9 cellular contexts compared by ENCODE assay signal in the genomic region with DNA sequence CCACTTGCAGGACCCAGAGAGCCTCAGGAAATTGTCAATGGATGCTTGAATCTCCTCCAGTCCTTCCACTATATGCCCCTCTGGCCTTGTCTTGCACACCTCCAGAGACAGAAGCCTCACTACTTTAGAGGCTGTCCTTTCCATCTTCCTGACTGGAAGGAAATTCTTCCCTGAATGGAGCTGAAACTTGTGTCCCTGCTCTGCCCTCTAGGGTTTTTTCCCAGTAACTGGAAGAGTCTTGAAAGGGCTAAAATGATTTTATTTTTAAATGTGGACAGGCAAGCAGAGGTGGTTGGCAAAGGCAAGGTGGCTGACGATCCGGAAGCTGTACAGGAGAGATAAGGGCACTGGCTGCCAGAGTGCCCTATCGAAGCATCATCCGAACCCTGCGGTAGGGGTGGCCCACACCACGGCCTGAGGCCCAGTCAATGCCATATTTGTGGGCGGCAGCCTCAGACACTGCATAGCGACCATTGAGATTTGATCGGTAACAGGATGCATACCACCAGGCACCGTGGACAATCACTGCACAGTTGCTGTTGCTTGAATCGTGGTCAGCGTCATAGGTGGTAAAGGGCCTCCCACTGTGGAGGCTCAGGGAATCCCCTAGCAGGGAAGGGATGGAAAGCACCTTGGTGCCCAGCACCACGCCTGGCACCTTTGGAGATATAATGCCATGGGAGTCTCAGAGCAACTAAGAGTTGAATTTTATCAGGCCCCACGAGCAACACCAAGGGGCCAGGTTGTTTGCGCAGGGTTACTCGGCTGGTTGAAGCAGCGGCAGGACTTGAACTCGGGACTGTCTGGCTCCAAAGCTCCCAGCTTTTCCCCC. TPM values are rescaled to one million over a fixed set of nuclear protein-coding genes. Genes with fewer than 3 reads are reported as not detected.
A peak's percentile ranks its signal among the peaks of the same experiment; 100 is the strongest.
DNase-seq lines count a peak whose midpoint lies in the region; ATAC-seq, FAIRE-seq and TF ChIP-seq lines count a peak whose summit lies in the region.
"Had no signal": no experiment of that assay in that cellular context is flagged by ENCODE, and none has a peak within 500 bp of the region (broad histone marks: within the 10 kb centered on the region; RNA-seq: fewer than 3 reads in every experiment).

No MANE protein-coding gene starts in this region.

- no peak overlapping the region for H3K4ac ChIP-seq in mesenchymal stem cell (ENCODE audit: low read depth in 1 of 2, low read length in 2 of 2)

- H3K14ac ChIP-seq in mesenchymal stem cell (ENCODE audit: low read length in 2 of 2), result no peak overlapping the region

- no peaks in the 10 kb centered on the region for H3K9me1 ChIP-seq in K562 (ENCODE audit: control insufficient read depth, insufficient read depth, low read length)

- H4K8ac ChIP-seq in mesenchymal stem cell (ENCODE audit: low read length), result no peak overlapping the region

- H2BK12ac ChIP-seq in mesenchymal stem cell (ENCODE audit: low read length in 2 of 2), result no peak overlapping the region

- H3K79me1 ChIP-seq in mesenchymal stem cell (replicated peaks; ENCODE audit: low read length, poor library complexity, severe bottlenecking), result peaks cover 9% of the 10 kb centered on the region

- no peak overlapping the region for H4K91ac ChIP-seq in mesenchymal stem cell (ENCODE audit: low read length)

- H3K18ac ChIP-seq in mesenchymal stem cell (ENCODE audit: low read depth in 1 of 2, low read length in 2 of 2), result no peak overlapping the region

- no peak overlapping the region for H2BK120ac ChIP-seq in mesenchymal stem cell (ENCODE audit: low read depth, low read length)

- no peak overlapping the region for H2BK15ac ChIP-seq in mesenchymal stem cell (ENCODE audit: low read depth, poor library complexity, severe bottlenecking)

- TF ChIP-seq EP300 in K562 (IDR thresholded peaks at IDR 0.05; ENCODE audit: low read length), result no peak

- H3K27ac ChIP-seq in K562 (ENCODE audit: extremely low read depth, low read depth, low read length) (no peak overlapping the region), mesenchymal stem cell (ENCODE audit: low read length, poor library complexity, severe bottlenecking) (no peak overlapping the region)

- TF ChIP-seq RAD21 in K562 (CRISPR knock-in tag; conservative IDR thresholded peaks at IDR 0.05 in 1 of 2, IDR thresholded peaks at IDR 0.05 in 1 of 2), result peak in 1 of 2 experiments; percentile 40; a peak in 1 of 4 replicates

- H2AK5ac ChIP-seq in mesenchymal stem cell (ENCODE audit: low read length, severe bottlenecking), result no peak overlapping the region

- H3K4me2 ChIP-seq in K562 (ENCODE audit: insufficient read depth, low read length) (no peak overlapping the region), mesenchymal stem cell (ENCODE audit: low read length, poor library complexity, severe bottlenecking) (no peak overlapping the region)

- POLR2A ChIA-PET in BJ (lab: Charles Lee), result no interaction called here
- POLR2A ChIA-PET in K562 (lab: Yijun Ruan, JAX), result interaction anchor here (0.6 to 1.8 kb wide), 5 partner anchors 10 to 890 kb away, joined by 3 to 5 read pairs (median 3); no protein-coding TSS in a partner anchor

- TF ChIP-seq POLR2A in K562 (conservative IDR thresholded peaks at IDR 0.05), result no peak

- H3K9me3 Mint-ChIP-seq in HFFc6, result no peaks in the 10 kb centered on the region

- no peak overlapping the region for H3K23ac ChIP-seq in mesenchymal stem cell (ENCODE audit: low read length in 2 of 2)

- H3K9ac ChIP-seq in K562 (ENCODE audit: insufficient read depth in 1 of 2, low read depth in 2 of 2, low read length in 2 of 2) (peak overlapping the region in 1 of 2 experiments; percentile 62; a peak in 1 of 4 replicates), mesenchymal stem cell (ENCODE audit: low read length) (no peak overlapping the region)

- H3K36me3 ChIP-seq in BJ (ENCODE audit: control insufficient read depth, insufficient read depth, low read length) (no peaks in the 10 kb centered on the region), K562 (ENCODE audit: control insufficient read depth, insufficient read depth, low read length) (no peaks in the 10 kb centered on the region), mesenchymal stem cell (ENCODE audit: control insufficient read depth in 1 of 2, insufficient read depth in 2 of 2, low read depth in 1 of 2, low read length in 2 of 2) (peaks cover 6 to 7% of the 10 kb centered on the region in 2 experiments)

- H3K4me3 ChIP-seq in BJ (ENCODE audit: low read depth, low read length) (no peak overlapping the region), K562 (no peak overlapping the region), mesenchymal stem cell (ENCODE audit: insufficient read depth in 1 of 2, low read depth in 1 of 2, low read length in 2 of 2) (no peak overlapping the region)

- peaks cover 20 to 51% of the 10 kb centered on the region in 2 experiments; a peak in 4 of 5 replicates for H3K4me1 ChIP-seq in K562 (replicated peaks in 1 of 2; ENCODE audit: control insufficient read depth in 2 of 2, insufficient read depth in 2 of 2, low read length in 2 of 2)
- H3K4me1 ChIP-seq in mesenchymal stem cell (ENCODE audit: control insufficient read depth, insufficient read depth, low read depth, low read length), result peaks cover 13% of the 10 kb centered on the region

- peaks cover 30% of the 10 kb centered on the region for H3K4me1 Mint-ChIP-seq in HFFc6 (ENCODE audit: low read depth)

- H2BK5ac ChIP-seq in mesenchymal stem cell (ENCODE audit: low read depth, low read length, poor library complexity, severe bottlenecking), result no peak overlapping the region

- H3K9me3 ChIP-seq in K562 (replicated peaks; ENCODE audit: control insufficient read depth, insufficient read depth, low read depth, low read length), result no peaks in the 10 kb centered on the region
- no peaks in the 10 kb centered on the region for H3K9me3 ChIP-seq in mesenchymal stem cell (ENCODE audit: control insufficient read depth, low read length)

- CTCF ChIA-PET in BJ (lab: Yijun Ruan, JAX), result interaction anchor here (0.8 to 6.1 kb wide), 9 partner anchors 10 to 70 kb away, joined by 3 to 118 read pairs (median 6); partner anchors contain the start of gene CD164L2
- CTCF ChIA-PET in K562 (lab: Yijun Ruan, JAX; ENCODE audit: low intra/inter-chr PET ratio), result interaction anchor here (1.1 to 1.2 kb wide), 2 partner anchors 37 to 267 kb away, joined by 3 read pairs; no protein-coding TSS in a partner anchor

- no peak overlapping the region; the same call in 1 of the 2 replicates for H3K4me3 Mint-ChIP-seq in HFFc6

- BruUV-seq in K562 (replicated peaks; lab: Mats Ljungman, UMichigan), result no TSS peak

- ATAC-seq in K562 (no peak), GM21423 (IDR thresholded peaks at IDR 0.05; ENCODE audit: unreplicated experiment) (no peak), HG03520 (IDR thresholded peaks at IDR 0.05; ENCODE audit: unreplicated experiment) (no peak)

- H3K79me2 ChIP-seq in K562 (ENCODE audit: control insufficient read depth, insufficient read depth, low read length), result no peaks in the 10 kb centered on the region

- in situ Hi-C loops in K562 (cut with MboI), result no loop called here

- no peaks in the 10 kb centered on the region; the same call in 1 of the 2 replicates for H4K20me1 ChIP-seq in K562 (replicated peaks; ENCODE audit: control insufficient read depth, insufficient read depth, low read length)

- WGBS in K562 (ENCODE audit: insufficient coverage, low coverage, missing lambda C conversion rate), result 51% methylated on average over 18 of the region's 18 CpGs
- 91% methylated on average over 18 of the region's 18 CpGs for WGBS in mesenchymal stem cell

- no peak for DNase-seq in BJ (ENCODE audit: low read depth)
- DNase-seq in HFFc6, result peak; percentile 19
- no peak for DNase-seq in K562 (ENCODE audit: extremely low read depth in 1 of 4, low spot score in 3 of 4)
- peak; percentile 55 for DNase-seq in mesenchymal stem cell
- DNase-seq in NCI-H345 treated with DMSO at 0.1 percent for 48 hours (lab: John Stamatoyannopoulos, UW; ENCODE audit: unreplicated experiment), result no peak
- DNase-seq in stimulated activated CD4-positive, alpha-beta T cell treated with anti-CD3 and anti-CD28 coated beads, Interleukin-1b, Interleukin-23, amount 100 ng/mL, for 48 hours, result no peak

- H3K27me3 ChIP-seq in BJ (ENCODE audit: control insufficient read depth, insufficient read depth, low read length) (no peaks in the 10 kb centered on the region), K562 (ENCODE audit: control insufficient read depth in 2 of 2, insufficient read depth in 2 of 2, low read length in 2 of 2) (no peaks in the 10 kb centered on the region), mesenchymal stem cell (ENCODE audit: control insufficient read depth in 1 of 2, insufficient read depth in 1 of 2, low read length in 2 of 2) (peaks cover 0 to 8% of the 10 kb centered on the region in 2 experiments)

- FAIRE-seq in K562 (lab: Jason Lieb, UNC), result no peak
- FAIRE-seq: endometrium had no signal

- H3K27ac Mint-ChIP-seq in HFFc6, result no peak overlapping the region

- intact Hi-C loops in K562 (cut with micrococcal nuclease), result loop anchor here (10.0 kb wide), 1 partner anchor 174 kb away; no protein-coding TSS in a partner anchor

- H3K27me3 Mint-ChIP-seq in HFFc6 (ENCODE audit: insufficient read depth), result peaks cover 4% of the 10 kb centered on the region

- TF ChIP-seq CTCF in BJ (IDR thresholded peaks at IDR 0.05; ENCODE audit: insufficient read depth, low read depth, low read length), result peak; percentile 35
- TF ChIP-seq CTCF in HFFc6 (IDR thresholded peaks at IDR 0.05), result peak; percentile 65
- TF ChIP-seq CTCF in K562 (IDR thresholded peaks at IDR 0.05 in 2 of 3, conservative IDR thresholded peaks at IDR 0.05 in 1 of 3; ENCODE audit: insufficient read depth in 2 of 3, low read depth in 1 of 3, low read length in 3 of 3), result peak in 2 of 3 experiments; percentile 32 to 59; a peak in 3 of 6 replicates

- H3K36me3 Mint-ChIP-seq in HFFc6 (ENCODE audit: low read depth), result no peaks in the 10 kb centered on the region

- no peak overlapping the region for H2AFZ ChIP-seq in K562 (ENCODE audit: low read depth, low read length)
- H2AFZ ChIP-seq in mesenchymal stem cell (ENCODE audit: low read depth, low read length), result no peak overlapping the region

RNA-seq across cellular contexts. Expression of gene MAP3K6, which starts 2.3 kb away (rescaled TPM):
- 9.3 and 18.0 TPM in 2 replicates for polyA plus RNA-seq in BJ (2011; rRNA removed)
- 12.4 and 12.5 TPM in 2 replicates for polyA minus RNA-seq in BJ (2011; rRNA and poly(A)+ RNA removed)
- 10 to 100 TPM; 22.6 to 30.8 (median 27.7) TPM for total RNA-seq in HFFc6 (2021; fragmentation: NEBNext Ultra II Directional; extraction: Animal tissue kit (Norgen Biotek cat#: 25700))
- total RNA-seq in K562 (2011; cell fraction: chromatin; rRNA removed; ENCODE audit: low replicate concordance), result 22.7 and 88.4 TPM in 2 replicates
- 52.5 and 55.4 TPM in 2 replicates for total RNA-seq in K562 (2011; cell fraction: nucleolus; rRNA removed)
- total RNA-seq in K562 (2011; cell fraction: nucleoplasm; rRNA removed), result 27.7 and 28.5 TPM in 2 replicates
- total RNA-seq in K562 (2014; rRNA removed), result 10.1 and 14.7 TPM in 2 replicates
- 5.0 and 6.2 TPM in 2 replicates for total RNA-seq in K562 (2014; rRNA removed; fragmentation: Illumina TruSeq; extraction: Trizol)
- 7.6 and 9.5 TPM in 2 replicates for total RNA-seq in K562 (2015; rRNA removed; fragmentation: Illumina TruSeq; extraction: Trizol)
- 18.1 and 21.9 TPM in 2 replicates for total RNA-seq in K562 (2021)
- 4.7 and 13.2 TPM in 2 replicates for polyA plus RNA-seq in K562 (2011; rRNA removed)
- polyA plus RNA-seq in K562 (2011; cell fraction: cytosol; rRNA removed), result 5.5 and 6.6 TPM in 2 replicates
- polyA plus RNA-seq in K562 (2011; cell fraction: nucleus; rRNA removed), result 101 and 102 TPM in 2 replicates
- 17.8 and 18.2 TPM in 2 replicates for polyA plus RNA-seq in K562 (2012)
- 7.0 and 9.0 TPM in 2 replicates for polyA plus RNA-seq in K562 (2014; fragmentation: Illumina TruSeq; extraction: Trizol)
- 1 to 10 TPM in 1 of 2 experiments, under 1 TPM in 1; 0.99 to 1.5 TPM for polyA plus RNA-seq in K562 (2014; fragmentation: Nextera tagmentation; extraction: Ambion mirVana)
- 8.2 and 12.9 TPM in 2 replicates for polyA plus RNA-seq in K562 (2014; rRNA removed)
- 3.1 and 4.9 TPM in 2 replicates for polyA minus RNA-seq in K562 (2011; rRNA and poly(A)+ RNA removed)
- polyA minus RNA-seq in K562 (2011; cell fraction: cytosol; rRNA and poly(A)+ RNA removed), result 4.8 and 5.1 TPM in 2 replicates
- 15.2 and 17.2 TPM in 2 replicates for polyA minus RNA-seq in K562 (2011; cell fraction: nucleus; rRNA and poly(A)+ RNA removed)
- polyA plus RNA-seq in mesenchymal stem cell (2013, experiment 1 of 2), result 27.2 TPM
- polyA plus RNA-seq in mesenchymal stem cell (2013, experiment 2 of 2), result 28.1 TPM

RNA-seq across cellular contexts. Expression of gene FCN3, which starts 5.5 kb away (rescaled TPM):
- not detected in 2 replicates for polyA plus RNA-seq in BJ (2011; rRNA removed)
- not detected in 2 replicates for polyA minus RNA-seq in BJ (2011; rRNA and poly(A)+ RNA removed)
- not detected for total RNA-seq in HFFc6 (2021; fragmentation: NEBNext Ultra II Directional; extraction: Animal tissue kit (Norgen Biotek cat#: 25700))
- not detected in 2 replicates for total RNA-seq in K562 (2011; cell fraction: chromatin; rRNA removed; ENCODE audit: low replicate concordance)
- not detected in 2 replicates for total RNA-seq in K562 (2011; cell fraction: nucleolus; rRNA removed)
- total RNA-seq in K562 (2011; cell fraction: nucleoplasm; rRNA removed), result not detected in 2 replicates
- total RNA-seq in K562 (2014; rRNA removed), result not detected in 2 replicates
- total RNA-seq in K562 (2014; rRNA removed; fragmentation: Illumina TruSeq; extraction: Trizol), result not detected in 2 replicates
- total RNA-seq in K562 (2015; rRNA removed; fragmentation: Illumina TruSeq; extraction: Trizol), result not detected in 2 replicates
- total RNA-seq in K562 (2021), result 0.31 and 0.49 TPM in 2 replicates
- 0.15 TPM in 1 of 2 replicates, not detected in the other for polyA plus RNA-seq in K562 (2011; rRNA removed)
- polyA plus RNA-seq in K562 (2011; cell fraction: cytosol; rRNA removed), result 0.06 TPM in 1 of 2 replicates, not detected in the other
- polyA plus RNA-seq in K562 (2011; cell fraction: nucleus; rRNA removed), result 0.35 TPM in 1 of 2 replicates, not detected in the other
- polyA plus RNA-seq in K562 (2012), result 0.21 TPM in 1 of 2 replicates, not detected in the other
- polyA plus RNA-seq in K562 (2014; fragmentation: Illumina TruSeq; extraction: Trizol), result not detected in 2 replicates
- polyA plus RNA-seq in K562 (2014; fragmentation: Nextera tagmentation; extraction: Ambion mirVana), result not detected
- polyA plus RNA-seq in K562 (2014; rRNA removed), result not detected in 2 replicates
- polyA minus RNA-seq in K562 (2011; rRNA and poly(A)+ RNA removed), result not detected in 2 replicates
- not detected in 2 replicates for polyA minus RNA-seq in K562 (2011; cell fraction: cytosol; rRNA and poly(A)+ RNA removed)
- not detected in 2 replicates for polyA minus RNA-seq in K562 (2011; cell fraction: nucleus; rRNA and poly(A)+ RNA removed)
- polyA plus RNA-seq in mesenchymal stem cell (2013, experiment 1 of 2), result not detected
- polyA plus RNA-seq in mesenchymal stem cell (2013, experiment 2 of 2), result not detected

RNA-seq across cellular contexts. Expression of gene CD164L2, which starts 14.0 kb away (rescaled TPM):
- polyA plus RNA-seq in BJ (2011; rRNA removed) (not detected in 2 replicates), K562 (2011; rRNA removed) (0.92 and 2.8 TPM in 2 replicates), K562 (2014; fragmentation: Illumina TruSeq; extraction: Trizol) (0.31 and 0.65 TPM in 2 replicates), K562 (2014; fragmentation: Nextera tagmentation; extraction: Ambion mirVana) (under 1 TPM in 1 of 2 experiments, not detected in 1; 0.08 TPM), K562 (2014; rRNA removed) (0.63 and 0.91 TPM in 2 replicates)
- polyA minus RNA-seq in BJ (2011; rRNA and poly(A)+ RNA removed), result not detected in 2 replicates
- not detected for total RNA-seq in HFFc6 (2021; fragmentation: NEBNext Ultra II Directional; extraction: Animal tissue kit (Norgen Biotek cat#: 25700))
- 2.6 and 7.4 TPM in 2 replicates for total RNA-seq in K562 (2011; cell fraction: chromatin; rRNA removed; ENCODE audit: low replicate concordance)
- total RNA-seq in K562 (2011; cell fraction: nucleolus; rRNA removed), result 5.0 and 5.4 TPM in 2 replicates
- 5.1 and 5.8 TPM in 2 replicates for total RNA-seq in K562 (2011; cell fraction: nucleoplasm; rRNA removed)
- total RNA-seq in K562 (2014; rRNA removed) (0.29 and 0.45 TPM in 2 replicates), K562 (2014; rRNA removed; fragmentation: Illumina TruSeq; extraction: Trizol) (0.18 TPM in 1 of 2 replicates, not detected in the other), K562 (2015; rRNA removed; fragmentation: Illumina TruSeq; extraction: Trizol) (0.14 and 0.19 TPM in 2 replicates), K562 (2021) (0.49 and 0.72 TPM in 2 replicates)
- 0.92 and 1.2 TPM in 2 replicates for polyA plus RNA-seq in K562 (2011; cell fraction: cytosol; rRNA removed)
- 15.3 and 19.6 TPM in 2 replicates for polyA plus RNA-seq in K562 (2011; cell fraction: nucleus; rRNA removed)
- 1.2 and 1.7 TPM in 2 replicates for polyA plus RNA-seq in K562 (2012)
- polyA minus RNA-seq in K562 (2011; rRNA and poly(A)+ RNA removed), result 0.28 and 0.57 TPM in 2 replicates
- not detected in 2 replicates for polyA minus RNA-seq in K562 (2011; cell fraction: cytosol; rRNA and poly(A)+ RNA removed)
- 1.1 and 2.4 TPM in 2 replicates for polyA minus RNA-seq in K562 (2011; cell fraction: nucleus; rRNA and poly(A)+ RNA removed)
- not detected for polyA plus RNA-seq in mesenchymal stem cell (2013, experiment 1 of 2)
- not detected for polyA plus RNA-seq in mesenchymal stem cell (2013, experiment 2 of 2)

RNA-seq across cellular contexts. Expression of gene GPR3, which starts 23.3 kb away (rescaled TPM):
- polyA plus RNA-seq in BJ (2011; rRNA removed) (1.0 and 1.8 TPM in 2 replicates), K562 (2011; rRNA removed) (8.2 and 19.3 TPM in 2 replicates), K562 (2014; fragmentation: Illumina TruSeq; extraction: Trizol) (10.1 and 11.6 TPM in 2 replicates), K562 (2014; fragmentation: Nextera tagmentation; extraction: Ambion mirVana) (under 1 TPM; 0.24 to 0.59 TPM), K562 (2014; rRNA removed) (11.5 and 14.9 TPM in 2 replicates)
- 1.6 and 1.8 TPM in 2 replicates for polyA minus RNA-seq in BJ (2011; rRNA and poly(A)+ RNA removed)
- total RNA-seq in HFFc6 (2021; fragmentation: NEBNext Ultra II Directional; extraction: Animal tissue kit (Norgen Biotek cat#: 25700)), result 1 to 10 TPM; 2.3 to 3.3 (median 2.9) TPM
- total RNA-seq in K562 (2011; cell fraction: chromatin; rRNA removed; ENCODE audit: low replicate concordance), result 14.5 and 40.1 TPM in 2 replicates
- total RNA-seq in K562 (2011; cell fraction: nucleolus; rRNA removed), result 36.8 and 39.4 TPM in 2 replicates
- total RNA-seq in K562 (2011; cell fraction: nucleoplasm; rRNA removed), result 27.8 and 27.9 TPM in 2 replicates
- total RNA-seq in K562 (2014; rRNA removed) (3.7 and 6.2 TPM in 2 replicates), K562 (2014; rRNA removed; fragmentation: Illumina TruSeq; extraction: Trizol) (2.9 and 3.4 TPM in 2 replicates), K562 (2015; rRNA removed; fragmentation: Illumina TruSeq; extraction: Trizol) (3.5 and 3.7 TPM in 2 replicates), K562 (2021) (10.9 and 11.0 TPM in 2 replicates)
- polyA plus RNA-seq in K562 (2011; cell fraction: cytosol; rRNA removed), result 26.0 and 34.4 TPM in 2 replicates
- polyA plus RNA-seq in K562 (2011; cell fraction: nucleus; rRNA removed), result 68.2 and 75.5 TPM in 2 replicates
- 10.0 and 10.7 TPM in 2 replicates for polyA plus RNA-seq in K562 (2012)
- polyA minus RNA-seq in K562 (2011; rRNA and poly(A)+ RNA removed), result 8.0 and 9.3 TPM in 2 replicates
- polyA minus RNA-seq in K562 (2011; cell fraction: cytosol; rRNA and poly(A)+ RNA removed), result 7.3 and 7.9 TPM in 2 replicates
- polyA minus RNA-seq in K562 (2011; cell fraction: nucleus; rRNA and poly(A)+ RNA removed), result 11.1 and 11.6 TPM in 2 replicates
- 3.9 TPM for polyA plus RNA-seq in mesenchymal stem cell (2013, experiment 1 of 2)
- 4.4 TPM for polyA plus RNA-seq in mesenchymal stem cell (2013, experiment 2 of 2)

RNA-seq across cellular contexts. Expression of gene SYTL1, which starts 27.3 kb away (rescaled TPM):
- polyA plus RNA-seq in BJ (2011; rRNA removed) (0.20 and 0.23 TPM in 2 replicates), K562 (2011; rRNA removed) (3.8 and 12.3 TPM in 2 replicates), K562 (2014; fragmentation: Illumina TruSeq; extraction: Trizol) (0.91 and 1.9 TPM in 2 replicates), K562 (2014; fragmentation: Nextera tagmentation; extraction: Ambion mirVana) (under 1 TPM; 0.04 to 0.27 TPM), K562 (2014; rRNA removed) (5.9 and 8.6 TPM in 2 replicates)
- polyA minus RNA-seq in BJ (2011; rRNA and poly(A)+ RNA removed), result 0.10 TPM in 1 of 2 replicates, not detected in the other
- total RNA-seq in HFFc6 (2021; fragmentation: NEBNext Ultra II Directional; extraction: Animal tissue kit (Norgen Biotek cat#: 25700)), result under 1 TPM in 2 of 6 experiments, not detected in 4; 0.08 to 0.45 TPM
- total RNA-seq in K562 (2011; cell fraction: chromatin; rRNA removed; ENCODE audit: low replicate concordance), result 18.4 and 69.1 TPM in 2 replicates
- total RNA-seq in K562 (2011; cell fraction: nucleolus; rRNA removed), result 29.5 and 45.5 TPM in 2 replicates
- total RNA-seq in K562 (2011; cell fraction: nucleoplasm; rRNA removed), result 21.0 and 26.5 TPM in 2 replicates
- total RNA-seq in K562 (2014; rRNA removed) (3.9 and 4.7 TPM in 2 replicates), K562 (2014; rRNA removed; fragmentation: Illumina TruSeq; extraction: Trizol) (0.55 and 0.57 TPM in 2 replicates), K562 (2015; rRNA removed; fragmentation: Illumina TruSeq; extraction: Trizol) (1.7 and 2.2 TPM in 2 replicates), K562 (2021) (6.0 and 9.3 TPM in 2 replicates)
- polyA plus RNA-seq in K562 (2011; cell fraction: cytosol; rRNA removed), result 8.4 and 14.7 TPM in 2 replicates
- polyA plus RNA-seq in K562 (2011; cell fraction: nucleus; rRNA removed), result 114 and 120 TPM in 2 replicates
- 7.0 and 32.0 TPM in 2 replicates for polyA plus RNA-seq in K562 (2012)
- 3.0 and 6.4 TPM in 2 replicates for polyA minus RNA-seq in K562 (2011; rRNA and poly(A)+ RNA removed)
- 4.6 and 14.3 TPM in 2 replicates for polyA minus RNA-seq in K562 (2011; cell fraction: cytosol; rRNA and poly(A)+ RNA removed)
- polyA minus RNA-seq in K562 (2011; cell fraction: nucleus; rRNA and poly(A)+ RNA removed), result 14.7 and 18.1 TPM in 2 replicates
- polyA plus RNA-seq in mesenchymal stem cell (2013, experiment 1 of 2), result 0.39 TPM
- 0.59 TPM for polyA plus RNA-seq in mesenchymal stem cell (2013, experiment 2 of 2)

Comparison
In these comparisons a context has a peak if more than half of its experiments do, and no peak if none do; other contexts are left out.
1. DNase-seq: peak in HFFc6 (single experiment) and mesenchymal stem cell (single experiment); none in BJ (single experiment), K562 (0 of 4), NCI-H345 treated with DMSO at 0.1 percent for 48 hours (single experiment) and stimulated activated CD4-positive, alpha-beta T cell treated with anti-CD3 and anti-CD28 coated beads, Interleukin-1b, Interleukin-23, amount 100 ng/mL, for 48 hours (single experiment).
2. Peak in every context shown above with its lines, with median percentiles within 50 percentile points of each other: CTCF ChIP-seq.